Comparison of ENCODE assay signal across 12 cellular contexts in genomic region chr19:20315543-20315942, GRCh38.
"Had no signal": no experiment of that assay in that cellular context is flagged by ENCODE, and none has a peak within 500 bp of the region (broad histone marks: within the 10 kb centered on the region; RNA-seq: fewer than 3 reads in every experiment).

No MANE protein-coding gene starts in this region.

- H3K4me3 ChIP-seq: tibial nerve had no signal

- H3K36me3 ChIP-seq: tibial nerve had no signal

- H3K4me1 ChIP-seq: tibial nerve had no signal

- H3K27me3 ChIP-seq: tibial nerve had no signal

- ATAC-seq: activated T-cell treated with anti-CD3 and anti-CD28 coated beads, Interleukin-2, amount 50 U/mL, for 4 hours; left lobe of liver; stimulated activated naive CD8-positive, alpha-beta T cell treated with anti-CD3 and anti-CD28 coated beads, Interleukin-15, Interleukin-2, amounts not matched to agents 100 U/mL and 50 U/mL, for 24 hours had no signal

- H3K9me3 ChIP-seq: tibial nerve had no signal

- DNase-seq: activated CD4-positive, alpha-beta T cell treated with anti-CD3 and anti-CD28 coated beads, Interleukin-2, amount 50 U/mL, for 1 hour; activated CD4-positive, CD25-positive, alpha-beta regulatory T cell treated with anti-CD3 and anti-CD28 coated beads, Interleukin-2, amount 50 U/mL, for 72 hours; activated CD8-positive, alpha-beta memory T cell treated with anti-CD3 and anti-CD28 coated beads, Interleukin-2, amount 50 U/mL, for 4 hours; activated T-cell treated with anti-CD3 and anti-CD28 coated beads, Interleukin-2, amount 50 U/mL, for 4 hours; effector CD4-positive, alpha-beta T cell; hypothalamus; occipital lobe; stimulated activated naive CD8-positive, alpha-beta T cell treated with anti-CD3 and anti-CD28 coated beads, Interleukin-15, Interleukin-2, amounts not matched to agents 100 U/mL and 50 U/mL, for 24 hours; substantia nigra; T1000 had no signal

- H3K27ac ChIP-seq: tibial nerve had no signal
